Comparison of ENCODE assay signal across 22 cellular contexts in the genomic region with DNA sequence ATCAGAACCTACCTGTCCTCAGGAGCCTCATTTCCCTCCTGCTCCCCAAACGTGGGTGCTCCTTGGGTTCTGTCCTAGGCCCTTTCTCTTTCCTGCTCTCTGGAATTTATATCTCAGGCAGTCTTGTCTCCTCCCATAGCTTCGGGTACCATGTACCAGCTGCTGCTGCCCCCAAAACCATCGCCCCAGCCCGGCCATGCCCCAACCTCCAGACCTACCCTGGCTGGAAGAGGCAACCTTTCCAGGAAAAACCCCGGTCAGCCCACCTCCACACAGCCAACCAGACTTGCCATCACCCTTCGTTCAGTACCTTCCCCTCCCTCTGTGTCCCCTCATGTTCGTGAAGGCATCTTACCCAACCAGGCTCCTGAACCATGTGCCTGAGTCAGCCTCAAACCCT.
DNase-seq lines count a peak whose midpoint lies in the region; ATAC-seq, FAIRE-seq and TF ChIP-seq lines count a peak whose summit lies in the region.
"Had no signal": no experiment of that assay in that cellular context is flagged by ENCODE, and none has a peak within 500 bp of the region (broad histone marks: within the 10 kb centered on the region; RNA-seq: fewer than 3 reads in every experiment).

No MANE protein-coding gene starts in this region.

- no peak overlapping the region for H3K27ac ChIP-seq in kidney (ENCODE audit: low read depth in 2 of 2, low read length in 2 of 2)
- peak overlapping the region; percentile 49 for H3K27ac ChIP-seq in stomach smooth muscle (ENCODE audit: low read length)
- H3K27ac ChIP-seq: 22Rv1, BLaER1, C4-2B had no signal

- peak; percentile 13 for DNase-seq in Right ventricle myocardium superior
- no peak for DNase-seq in cardiac septum (ENCODE audit: low spot score)
- no peak for DNase-seq in bronchial epithelial cell (ENCODE audit: low read depth)
- peak; percentile 30 for DNase-seq in kidney
- DNase-seq in middle frontal gyrus (ENCODE audit: extremely low spot score, low spot score) = no peak
- DNase-seq: Caco-2; CD4-positive, CD25-positive, alpha-beta regulatory T cell; CD8-positive, alpha-beta T cell; DMS153; DND-41; GOT3; H7; HCEC 1CT had no signal

- FAIRE-seq in bronchial epithelial cell (lab: Jason Lieb, UNC) (peak; percentile 13), kidney (lab: Jason Lieb, UNC) (no peak)
- FAIRE-seq: A204.1, G401.6, GM12892 had no signal

- no peak overlapping the region for H3K4me3 ChIP-seq in bronchial epithelial cell (ENCODE audit: low read depth, low read length)
- H3K4me3 ChIP-seq in kidney (ENCODE audit: low read length in 2 of 2) = no peak overlapping the region
- H3K4me3 ChIP-seq in stomach smooth muscle (ENCODE audit: low read length in 2 of 2) = no peak overlapping the region
- H3K4me3 ChIP-seq: BLaER1 had no signal

- no peaks in the 10 kb centered on the region for H3K4me1 ChIP-seq in kidney (ENCODE audit: control insufficient read depth in 1 of 2, insufficient read depth in 1 of 2, low read depth in 1 of 2, low read length in 2 of 2)
- peaks cover 31% of the 10 kb centered on the region for H3K4me1 ChIP-seq in stomach smooth muscle (ENCODE audit: control insufficient read depth, insufficient read depth, low read length)

- TF ChIP-seq CTCF in bronchial epithelial cell (IDR thresholded peaks at IDR 0.05; ENCODE audit: insufficient read depth, low read length, severe bottlenecking) (no peak), kidney (IDR thresholded peaks at IDR 0.05; ENCODE audit: borderline replicate concordance, extremely low read depth, insufficient read depth) (no peak)

- no peak for ATAC-seq in Right ventricle myocardium superior (ENCODE audit: poor library complexity)
- no peak for ATAC-seq in HG02588 (IDR thresholded peaks at IDR 0.05; ENCODE audit: unreplicated experiment)
- no peak for ATAC-seq in esophagus mucosa
- ATAC-seq: CD8-positive, alpha-beta T cell had no signal

- no peaks in the 10 kb centered on the region for H3K9me3 ChIP-seq in kidney (ENCODE audit: control insufficient read depth in 1 of 2, low read length in 2 of 2)
- H3K9me3 ChIP-seq in stomach smooth muscle (ENCODE audit: control insufficient read depth in 2 of 2, low read length in 2 of 2) = no peaks in the 10 kb centered on the region
- H3K9me3 ChIP-seq: BLaER1, Caco-2 had no signal

- H3K9ac ChIP-seq in kidney (ENCODE audit: low read length in 2 of 2) (no peak overlapping the region), stomach smooth muscle (ENCODE audit: low read length in 2 of 2) (no peak overlapping the region)
- H3K9ac ChIP-seq: BLaER1 had no signal

- intact Hi-C loops in Right ventricle myocardium superior (cut with DNase I) (no loop called here), cardiac septum (cut with DNase I) (no loop called here), kidney (cut with DNase I) (no loop called here)

- no peaks in the 10 kb centered on the region for H3K27me3 ChIP-seq in bronchial epithelial cell (ENCODE audit: control insufficient read depth, insufficient read depth, low read length)
- no peaks in the 10 kb centered on the region for H3K27me3 ChIP-seq in stomach smooth muscle (ENCODE audit: control insufficient read depth in 1 of 2, insufficient read depth in 2 of 2, low read length in 2 of 2)
- H3K27me3 ChIP-seq: BLaER1 had no signal

- H3K36me3 ChIP-seq in bronchial epithelial cell (ENCODE audit: control insufficient read depth, insufficient read depth, low read length) = no peaks in the 10 kb centered on the region
- H3K36me3 ChIP-seq in kidney (ENCODE audit: control insufficient read depth in 1 of 2, insufficient read depth in 2 of 2, low read length in 2 of 2) = no peaks in the 10 kb centered on the region
- peaks cover 0 to 2% of the 10 kb centered on the region in 2 donors for H3K36me3 ChIP-seq in stomach smooth muscle (ENCODE audit: control insufficient read depth in 2 of 2, insufficient read depth in 2 of 2, low read length in 2 of 2)

Comparison
In these comparisons a context has a peak if more than half of its experiments do, and no peak if none do; other contexts are left out.
1. DNase-seq: peak in Right ventricle myocardium superior (single experiment) and kidney (single experiment); none in cardiac septum (single experiment), bronchial epithelial cell (single experiment) and middle frontal gyrus (single experiment).